ENCODE assay signal across 38 cellular contexts in genomic region chr17:49425004-49425286, GRCh38.
"Had no signal": no experiment of that assay in that cellular context is flagged by ENCODE, and none has a peak within 500 bp of the region (broad histone marks: within the 10 kb centered on the region; RNA-seq: fewer than 3 reads in every experiment).

No MANE protein-coding gene starts in this region.

- DNase-seq: activated CD4-positive, alpha-beta memory T cell treated with anti-CD3 and anti-CD28 coated beads, Interleukin-2, amount 10 ng/mL, durations not matched to agents 7 days and 5 days; activated CD4-positive, alpha-beta T cell treated with anti-CD3 and anti-CD28 coated beads for 1 hour; activated CD4-positive, alpha-beta T cell treated with anti-CD3 and anti-CD28 coated beads for 36 hours; activated CD4-positive, alpha-beta T cell treated with anti-CD3 and anti-CD28 coated beads for 48 hours; activated CD4-positive, alpha-beta T cell treated with anti-CD3 and anti-CD28 coated beads, Interleukin-2, amount 10 ng/mL, durations not matched to agents 7 days and 5 days; activated CD4-positive, alpha-beta T cell treated with anti-CD3 and anti-CD28 coated beads, Interleukin-2, amount 50 U/mL, for 48 hours; activated CD4-positive, CD25-positive, alpha-beta regulatory T cell; activated CD8-positive, alpha-beta memory T cell treated with anti-CD3 and anti-CD28 coated beads for 24 hours; activated CD8-positive, alpha-beta memory T cell treated with anti-CD3 and anti-CD28 coated beads, Interleukin-2, amount 50 U/mL, for 48 hours; activated CD8-positive, alpha-beta T cell treated with anti-CD3 and anti-CD28 coated beads, Interleukin-2, amount 10 ng/mL, durations not matched to agents 7 days and 5 days; activated effector memory CD4-positive, alpha-beta T cell treated with Interleukin-2 at 50 U/mL for 16 hours; activated gamma-delta T cell; activated naive CD4-positive, alpha-beta T cell treated with anti-CD3 and anti-CD28 coated beads, Interleukin-2, amount 10 ng/mL, durations not matched to agents 7 days and 5 days; activated naive CD4-positive, alpha-beta T cell treated with Interleukin-2 at 50 U/mL for 16 hours; activated naive CD8-positive, alpha-beta T cell treated with anti-CD3 and anti-CD28 coated beads, Interleukin-2, amount 10 ng/mL, durations not matched to agents 7 days and 5 days; activated naive CD8-positive, alpha-beta T cell treated with anti-CD3 and anti-CD28 coated beads, Interleukin-2, amount 50 U/mL, for 24 hours; activated T-cell treated with anti-CD3 and anti-CD28 coated beads, Interleukin-2, amount 50 U/mL, for 24 hours; activated T-cell treated with anti-CD3 and anti-CD28 coated beads, Interleukin-2, amount 50 U/mL, for 48 hours; amygdala; anterior cingulate cortex; caudate nucleus; cerebellar nuclear complex; T-helper 2 cell; T-helper 9 cell; WERI-Rb-1 had no signal

- H3K36me3 ChIP-seq: ascending aorta, cardiac muscle cell, WERI-Rb-1 had no signal

- H3K4me1 Mint-ChIP-seq: activated CD4-positive, alpha-beta memory T cell treated with anti-CD3 and anti-CD28 coated beads, Interleukin-2, amount 10 ng/mL, durations not matched to agents 7 days and 5 days; activated CD4-positive, alpha-beta T cell treated with anti-CD3 and anti-CD28 coated beads for 36 hours; activated CD4-positive, alpha-beta T cell treated with anti-CD3 and anti-CD28 coated beads, Interleukin-2, amount 10 ng/mL, durations not matched to agents 7 days and 5 days; activated CD8-positive, alpha-beta memory T cell treated with anti-CD3 and anti-CD28 coated beads, Interleukin-2, amount 10 ng/mL, durations not matched to agents 7 days and 5 days; activated naive CD4-positive, alpha-beta T cell treated with anti-CD3 and anti-CD28 coated beads, Interleukin-2, amount 10 ng/mL, durations not matched to agents 7 days and 5 days; activated naive CD4-positive, alpha-beta T cell treated with anti-CD3 and anti-CD28 coated beads, Interleukin-2, amount 50 U/mL, for 24 hours; activated naive CD8-positive, alpha-beta T cell treated with anti-CD3 and anti-CD28 coated beads, Interleukin-2, amount 10 ng/mL, durations not matched to agents 7 days and 5 days; activated naive CD8-positive, alpha-beta T cell treated with anti-CD3 and anti-CD28 coated beads, Interleukin-2, amount 50 U/mL, for 24 hours; brain; central memory CD8-positive, alpha-beta T cell; WTC11 had no signal

- FAIRE-seq: bronchial epithelial cell, TTC549 had no signal

- H3K27ac ChIP-seq: ascending aorta, cardiac muscle cell, WERI-Rb-1 had no signal

- H3K4me3 ChIP-seq: ascending aorta, cardiac muscle cell had no signal

- H3K4me3 Mint-ChIP-seq: activated CD4-positive, alpha-beta memory T cell treated with anti-CD3 and anti-CD28 coated beads, Interleukin-2, amount 10 ng/mL, durations not matched to agents 7 days and 5 days; activated CD4-positive, alpha-beta T cell treated with anti-CD3 and anti-CD28 coated beads for 36 hours; activated CD4-positive, alpha-beta T cell treated with anti-CD3 and anti-CD28 coated beads, Interleukin-2, amount 10 ng/mL, durations not matched to agents 7 days and 5 days; activated CD8-positive, alpha-beta memory T cell treated with anti-CD3 and anti-CD28 coated beads, Interleukin-2, amount 10 ng/mL, durations not matched to agents 7 days and 5 days; activated CD8-positive, alpha-beta T cell treated with anti-CD3 and anti-CD28 coated beads, Interleukin-2, amount 10 ng/mL, durations not matched to agents 7 days and 5 days; activated naive CD4-positive, alpha-beta T cell treated with anti-CD3 and anti-CD28 coated beads, Interleukin-2, amount 10 ng/mL, durations not matched to agents 7 days and 5 days; activated naive CD4-positive, alpha-beta T cell treated with anti-CD3 and anti-CD28 coated beads, Interleukin-2, amount 50 U/mL, for 24 hours; activated naive CD8-positive, alpha-beta T cell; activated naive CD8-positive, alpha-beta T cell treated with anti-CD3 and anti-CD28 coated beads, Interleukin-2, amount 10 ng/mL, durations not matched to agents 7 days and 5 days; activated naive CD8-positive, alpha-beta T cell treated with anti-CD3 and anti-CD28 coated beads, Interleukin-2, amount 50 U/mL, for 24 hours; activated T-cell treated with anti-CD3 and anti-CD28 coated beads, Interleukin-2, amount 50 U/mL, for 24 hours; brain; central memory CD8-positive, alpha-beta T cell; T-helper 2 cell treated with Interferon-gamma antibody and Interleukin-4, amounts not matched to agents 5 μg/mL and 100 μg/mL, for 36 hours; WTC11 had no signal

- H3K36me3 Mint-ChIP-seq: activated naive CD4-positive, alpha-beta T cell treated with anti-CD3 and anti-CD28 coated beads, Interleukin-2, amount 10 ng/mL, durations not matched to agents 7 days and 5 days had no signal

- H3K27me3 ChIP-seq: ascending aorta, cardiac muscle cell had no signal

- H3K4me1 ChIP-seq: ascending aorta had no signal

- ATAC-seq: activated CD4-positive, alpha-beta T cell treated with anti-CD3 and anti-CD28 coated beads for 36 hours; activated CD4-positive, CD25-positive, alpha-beta regulatory T cell treated with anti-CD3 and anti-CD28 coated beads, Interleukin-2, amount 50 U/mL, for 24 hours; activated CD8-positive, alpha-beta memory T cell treated with anti-CD3 and anti-CD28 coated beads, Interleukin-2, amount 10 ng/mL, durations not matched to agents 7 days and 5 days; activated CD8-positive, alpha-beta T cell treated with anti-CD3 and anti-CD28 coated beads, Interleukin-2, amount 10 ng/mL, durations not matched to agents 7 days and 5 days; activated naive CD8-positive, alpha-beta T cell treated with anti-CD3 and anti-CD28 coated beads, Interleukin-2, amount 50 U/mL, for 24 hours; WTC11 had no signal

- H3K27ac Mint-ChIP-seq: activated CD4-positive, alpha-beta memory T cell treated with anti-CD3 and anti-CD28 coated beads, Interleukin-2, amount 10 ng/mL, durations not matched to agents 7 days and 5 days; activated CD4-positive, alpha-beta T cell treated with anti-CD3 and anti-CD28 coated beads for 36 hours; activated CD4-positive, alpha-beta T cell treated with anti-CD3 and anti-CD28 coated beads, Interleukin-2, amount 10 ng/mL, durations not matched to agents 7 days and 5 days; activated CD8-positive, alpha-beta memory T cell treated with anti-CD3 and anti-CD28 coated beads, Interleukin-2, amount 10 ng/mL, durations not matched to agents 7 days and 5 days; activated CD8-positive, alpha-beta T cell treated with anti-CD3 and anti-CD28 coated beads, Interleukin-2, amount 10 ng/mL, durations not matched to agents 7 days and 5 days; activated naive CD4-positive, alpha-beta T cell treated with anti-CD3 and anti-CD28 coated beads, Interleukin-2, amount 10 ng/mL, durations not matched to agents 7 days and 5 days; activated naive CD4-positive, alpha-beta T cell treated with anti-CD3 and anti-CD28 coated beads, Interleukin-2, amount 50 U/mL, for 24 hours; activated naive CD8-positive, alpha-beta T cell; activated naive CD8-positive, alpha-beta T cell treated with anti-CD3 and anti-CD28 coated beads, Interleukin-2, amount 10 ng/mL, durations not matched to agents 7 days and 5 days; activated naive CD8-positive, alpha-beta T cell treated with anti-CD3 and anti-CD28 coated beads, Interleukin-2, amount 50 U/mL, for 24 hours; activated T-cell treated with anti-CD3 and anti-CD28 coated beads, Interleukin-2, amount 50 U/mL, for 24 hours; activated T-helper 2 cell treated with anti-CD3 and anti-CD28 coated beads, Interferon-gamma antibody, Interleukin-2, Interleukin-4, amounts not matched to agents 10 μg/mL and 5 μg/mL and 100 μg/mL, durations not matched to agents 14 hours and 24 hours and 36 hours; T-helper 2 cell treated with Interferon-gamma antibody and Interleukin-4, amounts not matched to agents 5 μg/mL and 100 μg/mL, for 36 hours; WTC11 had no signal
